Comparison of ENCODE assay signal across 9 cellular contexts in the genomic region with DNA sequence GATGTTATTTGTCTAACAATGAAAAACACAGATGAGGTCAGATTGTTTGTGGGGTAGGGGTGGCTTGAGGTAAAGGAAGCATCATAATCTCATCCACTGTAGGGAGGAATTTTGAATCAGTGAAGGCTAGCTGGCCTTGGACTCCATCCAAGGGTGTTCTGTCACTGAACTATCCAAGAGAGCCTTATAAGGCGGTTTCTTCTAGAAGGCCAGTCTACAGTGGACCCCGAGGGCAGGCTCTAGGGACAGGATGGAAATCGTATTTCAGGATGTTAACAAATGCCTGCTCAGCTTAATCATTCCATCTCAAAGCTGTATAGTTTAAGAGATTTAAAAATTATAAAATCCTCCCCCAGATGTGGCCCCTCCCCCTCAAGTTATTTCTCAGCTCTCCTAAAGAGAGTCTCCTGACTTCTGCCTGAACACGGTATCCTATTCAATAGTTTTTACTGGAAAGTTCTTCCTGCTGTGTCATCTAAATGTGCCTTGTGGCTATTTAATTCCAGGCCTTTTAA. TPM values are rescaled to one million over a fixed set of nuclear protein-coding genes. Genes with fewer than 3 reads are reported as not detected.
DNase-seq lines count a peak whose midpoint lies in the region; ATAC-seq and TF ChIP-seq lines count a peak whose summit lies in the region.
"Had no signal": no experiment of that assay in that cellular context is flagged by ENCODE, and none has a peak within 500 bp of the region (broad histone marks: within the 10 kb centered on the region; RNA-seq: fewer than 3 reads in every experiment).

No MANE protein-coding gene starts in this region.

- H3K79me2 ChIP-seq in MM.1S (ENCODE audit: low read length): no peaks in the 10 kb centered on the region

- no peaks in the 10 kb centered on the region for H3K36me3 ChIP-seq in WERI-Rb-1
- no peaks in the 10 kb centered on the region for H3K36me3 ChIP-seq in MM.1S (replicated peaks; ENCODE audit: insufficient read depth, low read length)

- H3K4me3 ChIP-seq in astrocyte of the spinal cord (ENCODE audit: low read depth, low read length) (no peak overlapping the region), WERI-Rb-1 (ENCODE audit: low read depth, low read length) (no peak overlapping the region), MM.1S (ENCODE audit: low read length) (no peak overlapping the region)

- H4K20me1 ChIP-seq in MM.1S (ENCODE audit: insufficient read depth, low read length): no peaks in the 10 kb centered on the region

- H3K4me1 ChIP-seq in MM.1S (ENCODE audit: low read length): no peaks in the 10 kb centered on the region

- no peaks in the 10 kb centered on the region for H3F3A ChIP-seq in MM.1S (ENCODE audit: insufficient read depth, low read length)

- H3K27ac ChIP-seq in WERI-Rb-1: no peak overlapping the region
- H3K27ac ChIP-seq in MM.1S (ENCODE audit: low read length): no peak overlapping the region

- H3K9me3 ChIP-seq in WERI-Rb-1 (ENCODE audit: severe bottlenecking) (no peaks in the 10 kb centered on the region), MM.1S (replicated peaks; ENCODE audit: insufficient read depth, low read length) (no peaks in the 10 kb centered on the region)

- H3K9ac ChIP-seq in MM.1S (ENCODE audit: low read length): no peak overlapping the region

- H3K27me3 ChIP-seq in WERI-Rb-1 (ENCODE audit: insufficient read depth, low read depth, severe bottlenecking): no peaks in the 10 kb centered on the region
- no peaks in the 10 kb centered on the region for H3K27me3 ChIP-seq in MM.1S (replicated peaks; ENCODE audit: insufficient read depth, low read length)

- intact Hi-C loops in left ventricle myocardium superior (cut with micrococcal nuclease): no loop called here

- no peak overlapping the region for H2AFZ ChIP-seq in MM.1S (ENCODE audit: low read length)

- ATAC-seq in left ventricle myocardium superior (peak; percentile 83), HG02642 (IDR thresholded peaks at IDR 0.05; ENCODE audit: poor library complexity, unreplicated experiment) (no peak), HG03175 (IDR thresholded peaks at IDR 0.05; ENCODE audit: unreplicated experiment) (no peak)

- in situ Hi-C loops in astrocyte of the spinal cord (cut with HindIII; ENCODE audit: low sequenced_read_pairs): no loop called here

- no peak overlapping the region for H3K4me2 ChIP-seq in MM.1S (ENCODE audit: low read depth, low read length)

- no peak for TF ChIP-seq CTCF in astrocyte of the spinal cord (IDR thresholded peaks at IDR 0.05; ENCODE audit: low read depth, low read length)
- TF ChIP-seq CTCF in WERI-Rb-1 (IDR thresholded peaks at IDR 0.05; ENCODE audit: low read depth, low read length): no peak
- TF ChIP-seq CTCF in MM.1S (IDR thresholded peaks at IDR 0.05; ENCODE audit: low read length): no peak

- DNase-seq in COLO829 (ENCODE audit: low spot score) (peak; percentile 93), astrocyte of the spinal cord (ENCODE audit: low read depth, low spot score) (peak; percentile 94), left ventricle myocardium superior (peak; percentile 54), pulmonary artery endothelial cell (ENCODE audit: low read depth, low spot score) (peak; percentile 94), WERI-Rb-1 (no peak), MM.1S (no peak)
- DNase-seq: activated naive CD4-positive, alpha-beta T cell treated with anti-CD3 and anti-CD28 coated beads, Interleukin-2, amount 50 U/mL, for 16 hours had no signal

- H3K9me2 ChIP-seq in MM.1S (replicated peaks; ENCODE audit: insufficient read depth, low read length): no peaks in the 10 kb centered on the region

RNA-seq across cellular contexts. Expression of a gene that starts 8.1 kb away (rescaled TPM):
- total RNA-seq in left ventricle myocardium superior (723 TPM), pulmonary artery endothelial cell (322 and 445 TPM in 2 replicates)

Comparison
In these comparisons a context has a peak if more than half of its experiments do, and no peak if none do; other contexts are left out.
1. DNase-seq: peak in COLO829 (single experiment), astrocyte of the spinal cord (single experiment), left ventricle myocardium superior (single experiment) and pulmonary artery endothelial cell (single experiment); none in WERI-Rb-1 (single experiment) and MM.1S (single experiment).